In the genomic region with DNA sequence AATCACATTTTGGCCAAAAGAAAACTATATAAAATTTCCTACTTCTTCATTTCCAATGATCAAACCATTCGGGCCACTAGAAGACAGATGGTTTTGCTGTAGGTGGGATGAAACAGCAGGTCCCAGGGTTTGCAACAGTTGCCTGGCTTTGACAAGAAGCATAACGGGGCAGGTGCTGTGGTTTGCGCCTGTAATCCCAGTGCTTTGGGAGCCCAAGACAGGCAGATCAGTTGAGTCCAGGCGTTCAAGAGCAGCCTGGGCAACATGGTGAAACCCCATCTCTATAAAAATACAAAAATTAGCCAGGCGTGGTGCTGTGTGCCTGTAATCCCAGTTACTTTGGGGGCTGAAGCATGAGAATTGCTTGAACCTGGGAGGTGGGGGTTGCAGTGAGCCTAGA, we compare ENCODE assay signal across 2 cellular contexts.
TF ChIP-seq lines count a peak whose summit lies in the region.

No MANE protein-coding gene starts in this region.

TF ChIP-seq in A549, 52 proteins besides CTCF, POLR2A, EP300 and RAD21 (continued from another document):
- TF ChIP-seq MYC (IDR thresholded peaks at IDR 0.05; ENCODE audit: borderline replicate concordance, low read length) (no peak), HMGXB4 (CRISPR knock-in tag; IDR thresholded peaks at IDR 0.05; ENCODE audit: borderline replicate concordance) (no peak), CHD2 (IDR thresholded peaks at IDR 0.05; ENCODE audit: low read length, partially characterized antibody) (no peak), CEBPB (IDR thresholded peaks at IDR 0.05) (no peak), NPAS2 (CRISPR knock-in tag; IDR thresholded peaks at IDR 0.05; ENCODE audit: borderline replicate concordance) (no peak), CHD4 (IDR thresholded peaks at IDR 0.05; ENCODE audit: borderline replicate concordance) (no peak), CBX8 (IDR thresholded peaks at IDR 0.05) (no peak), RNF2 (IDR thresholded peaks at IDR 0.05; ENCODE audit: borderline replicate concordance, low read depth) (no peak), FOSL2 (IDR thresholded peaks at IDR 0.05) (no peak), FOSL2 (CRISPR knock-in tag; IDR thresholded peaks at IDR 0.05) (no peak), CBX2 (IDR thresholded peaks at IDR 0.05; ENCODE audit: borderline replicate concordance, low read depth) (no peak), HDAC2 (IDR thresholded peaks at IDR 0.05) (no peak), BCL3 (IDR thresholded peaks at IDR 0.05) (no peak), HOXA7 (CRISPR knock-in tag; IDR thresholded peaks at IDR 0.05) (no peak), JUNB (IDR thresholded peaks at IDR 0.05) (no peak)
- TF ChIP-seq, protein P1, sequence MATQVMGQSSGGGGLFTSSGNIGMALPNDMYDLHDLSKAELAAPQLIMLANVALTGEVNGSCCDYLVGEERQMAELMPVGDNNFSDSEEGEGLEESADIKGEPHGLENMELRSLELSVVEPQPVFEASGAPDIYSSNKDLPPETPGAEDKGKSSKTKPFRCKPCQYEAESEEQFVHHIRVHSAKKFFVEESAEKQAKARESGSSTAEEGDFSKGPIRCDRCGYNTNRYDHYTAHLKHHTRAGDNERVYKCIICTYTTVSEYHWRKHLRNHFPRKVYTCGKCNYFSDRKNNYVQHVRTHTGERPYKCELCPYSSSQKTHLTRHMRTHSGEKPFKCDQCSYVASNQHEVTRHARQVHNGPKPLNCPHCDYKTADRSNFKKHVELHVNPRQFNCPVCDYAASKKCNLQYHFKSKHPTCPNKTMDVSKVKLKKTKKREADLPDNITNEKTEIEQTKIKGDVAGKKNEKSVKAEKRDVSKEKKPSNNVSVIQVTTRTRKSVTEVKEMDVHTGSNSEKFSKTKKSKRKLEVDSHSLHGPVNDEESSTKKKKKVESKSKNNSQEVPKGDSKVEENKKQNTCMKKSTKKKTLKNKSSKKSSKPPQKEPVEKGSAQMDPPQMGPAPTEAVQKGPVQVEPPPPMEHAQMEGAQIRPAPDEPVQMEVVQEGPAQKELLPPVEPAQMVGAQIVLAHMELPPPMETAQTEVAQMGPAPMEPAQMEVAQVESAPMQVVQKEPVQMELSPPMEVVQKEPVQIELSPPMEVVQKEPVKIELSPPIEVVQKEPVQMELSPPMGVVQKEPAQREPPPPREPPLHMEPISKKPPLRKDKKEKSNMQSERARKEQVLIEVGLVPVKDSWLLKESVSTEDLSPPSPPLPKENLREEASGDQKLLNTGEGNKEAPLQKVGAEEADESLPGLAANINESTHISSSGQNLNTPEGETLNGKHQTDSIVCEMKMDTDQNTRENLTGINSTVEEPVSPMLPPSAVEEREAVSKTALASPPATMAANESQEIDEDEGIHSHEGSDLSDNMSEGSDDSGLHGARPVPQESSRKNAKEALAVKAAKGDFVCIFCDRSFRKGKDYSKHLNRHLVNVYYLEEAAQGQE (IDR thresholded peaks at IDR 0.05): no peak

TF ChIP-seq in H1, 55 proteins besides CTCF, POLR2A, EP300 and RAD21 (continued from another document):
- no peak for TF ChIP-seq JUND (IDR thresholded peaks at IDR 0.05; ENCODE audit: low read length)
- TF ChIP-seq SUZ12 (IDR thresholded peaks at IDR 0.05; ENCODE audit: low read length): no peak
- TF ChIP-seq CHD2 (IDR thresholded peaks at IDR 0.05; ENCODE audit: low read length): no peak
- no peak for TF ChIP-seq SP2 (IDR thresholded peaks at IDR 0.05; ENCODE audit: low read length)
- no peak for TF ChIP-seq ATF3 (IDR thresholded peaks at IDR 0.05; ENCODE audit: insufficient read depth, low read depth, low read length)
- no peak for TF ChIP-seq JUN (IDR thresholded peaks at IDR 0.05; ENCODE audit: low read depth, low read length)
- TF ChIP-seq BCL11A (IDR thresholded peaks at IDR 0.05; ENCODE audit: low read depth in 2 of 2, low read length in 2 of 2): no peak
- no peak for TF ChIP-seq SIRT6 (IDR thresholded peaks at IDR 0.05; ENCODE audit: low read length)
- no peak for TF ChIP-seq SIN3A (conservative IDR thresholded peaks at IDR 0.05 in 1 of 2, IDR thresholded peaks at IDR 0.05 in 1 of 2; ENCODE audit: low read depth in 1 of 2, low read length in 2 of 2)
- no peak for TF ChIP-seq POLR2AphosphoS5 (IDR thresholded peaks at IDR 0.05; ENCODE audit: low read depth, low read length)
- no peak for TF ChIP-seq SP1 (IDR thresholded peaks at IDR 0.05; ENCODE audit: low read depth, low read length)
- no peak for TF ChIP-seq CTBP2 (IDR thresholded peaks at IDR 0.05; ENCODE audit: borderline replicate concordance, insufficient read depth, insufficient read length, low read length)
- TF ChIP-seq, protein P2, sequence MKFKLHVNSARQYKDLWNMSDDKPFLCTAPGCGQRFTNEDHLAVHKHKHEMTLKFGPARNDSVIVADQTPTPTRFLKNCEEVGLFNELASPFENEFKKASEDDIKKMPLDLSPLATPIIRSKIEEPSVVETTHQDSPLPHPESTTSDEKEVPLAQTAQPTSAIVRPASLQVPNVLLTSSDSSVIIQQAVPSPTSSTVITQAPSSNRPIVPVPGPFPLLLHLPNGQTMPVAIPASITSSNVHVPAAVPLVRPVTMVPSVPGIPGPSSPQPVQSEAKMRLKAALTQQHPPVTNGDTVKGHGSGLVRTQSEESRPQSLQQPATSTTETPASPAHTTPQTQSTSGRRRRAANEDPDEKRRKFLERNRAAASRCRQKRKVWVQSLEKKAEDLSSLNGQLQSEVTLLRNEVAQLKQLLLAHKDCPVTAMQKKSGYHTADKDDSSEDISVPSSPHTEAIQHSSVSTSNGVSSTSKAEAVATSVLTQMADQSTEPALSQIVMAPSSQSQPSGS (IDR thresholded peaks at IDR 0.05; ENCODE audit: low read length): no peak
TF ChIP-seq in H1: peak in this region for 0.
